In the genomic region with DNA sequence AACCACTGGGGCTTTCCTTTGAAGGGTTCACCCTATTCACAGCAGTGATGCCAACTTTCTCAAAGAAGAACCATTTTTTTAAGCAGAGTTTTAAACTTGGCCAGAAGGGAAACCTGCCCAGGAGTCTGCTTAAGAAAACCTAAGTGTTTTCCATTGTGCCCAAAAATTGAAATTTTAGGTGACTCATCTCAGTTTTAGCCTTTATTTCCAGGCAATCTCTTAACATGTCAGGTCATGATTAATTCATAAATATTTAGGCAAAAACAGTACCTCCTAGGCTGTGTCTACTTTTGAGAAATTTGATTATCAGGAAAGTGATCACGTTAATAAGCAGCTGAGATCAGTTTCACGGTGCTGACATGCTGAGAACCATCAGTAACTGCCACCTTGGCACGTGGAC, we compare ENCODE assay signal across 19 cellular contexts.
A peak's percentile ranks its signal among the peaks of the same experiment; 100 is the strongest.
DNase-seq lines count a peak whose midpoint lies in the region; ATAC-seq, FAIRE-seq and TF ChIP-seq lines count a peak whose summit lies in the region.
"Had no signal": no experiment of that assay in that cellular context is flagged by ENCODE, and none has a peak within 500 bp of the region (broad histone marks: within the 10 kb centered on the region; RNA-seq: fewer than 3 reads in every experiment).

No MANE protein-coding gene starts in this region.

- peaks cover 11% of the 10 kb centered on the region for H3K9me1 ChIP-seq in IMR-90 (ENCODE audit: insufficient read depth, low read length)

- WGBS in IMR-90 (ENCODE audit: extremely low coverage in 2 of 2, insufficient read length in 1 of 2), 2 experiments, result 80% methylated on average over 1 of the region's 3 CpGs; no CpG with 5 or more reads in 1 of the 2 experiments
- 89% methylated on average over 3 of the region's 3 CpGs for WGBS in pancreas, 2 donors

- no peak overlapping the region for H2AK9ac ChIP-seq in IMR-90 (replicated peaks; ENCODE audit: low read depth, low read length, poor library complexity)

- H2AFZ ChIP-seq in IMR-90 (replicated peaks; ENCODE audit: low read length, poor library complexity) (no peak overlapping the region), PC-3 (ENCODE audit: low read length) (no peak overlapping the region)

- peaks cover 5% of the 10 kb centered on the region for H3K36me3 ChIP-seq in IMR-90 (ENCODE audit: control insufficient read depth, insufficient read depth, low read length)
- H3K36me3 ChIP-seq in PC-3 (ENCODE audit: low read depth, low read length), result peaks cover 16% of the 10 kb centered on the region; the same call in 1 of the 2 replicates
- peaks cover 0 to under 1% (median 0%) of the 10 kb centered on the region in 3 donors for H3K36me3 ChIP-seq in pancreas

- no peak overlapping the region for H4K91ac ChIP-seq in IMR-90 (ENCODE audit: insufficient read depth, low read depth, low read length)

- dilution Hi-C loops in IMR-90 (cut with HindIII; ENCODE audit: low sequenced_read_pairs, unreplicated experiment), result no loop called here

- H3K4me3 ChIP-seq in IMR-90 (ENCODE audit: insufficient read depth, low read depth, low read length) (no peak overlapping the region), PC-3 (ENCODE audit: low read length) (no peak overlapping the region), pancreas (no peak overlapping the region)

- H2BK120ac ChIP-seq in IMR-90 (ENCODE audit: low read depth, low read length), result no peak overlapping the region

- H3K4me2 ChIP-seq in IMR-90 (ENCODE audit: low read depth, low read length) (no peak overlapping the region), PC-3 (ENCODE audit: low read length) (0 out of 2 replicates have a peak overlapping the region, but pooled peaks have one; percentile 16)

- H3K23ac ChIP-seq in IMR-90 (ENCODE audit: low read depth, low read length), result no peak overlapping the region

- peaks cover 22% of the 10 kb centered on the region for H3K79me2 ChIP-seq in PC-3 (ENCODE audit: low read length)

- H2BK20ac ChIP-seq in IMR-90 (ENCODE audit: low read depth, low read length), result no peak overlapping the region

- peaks cover 18 to 30% of the 10 kb centered on the region in 2 experiments for H3K79me1 ChIP-seq in IMR-90 (ENCODE audit: low read depth in 1 of 2, low read length in 2 of 2)

- H3K9me2 ChIP-seq in PC-3 (replicated peaks; ENCODE audit: low read length), result no peaks in the 10 kb centered on the region

- H4K8ac ChIP-seq in IMR-90 (ENCODE audit: low read depth in 2 of 2, low read length in 2 of 2), result no peak overlapping the region

- H3F3A ChIP-seq in PC-3 (ENCODE audit: low read length, unreplicated experiment), result peaks cover 9% of the 10 kb centered on the region

- H3K27ac ChIP-seq in IMR-90 (ENCODE audit: insufficient read depth, low read length), result no peak overlapping the region
- peak overlapping the region; percentile 83 for H3K27ac ChIP-seq in PC-3 (ENCODE audit: low read length)
- peak overlapping the region; percentile 56 for H3K27ac ChIP-seq in epithelial cell of prostate
- H3K27ac ChIP-seq in pancreas, result no peak overlapping the region

- peaks cover 14% of the 10 kb centered on the region for H3K36me3 Mint-ChIP-seq in progenitor cell of endocrine pancreas (ENCODE audit: insufficient read depth)

- no peak for TF ChIP-seq POLR2A in IMR-90 (IDR thresholded peaks at IDR 0.05; ENCODE audit: low read depth, low read length)

- no peaks in the 10 kb centered on the region for H3K27me3 ChIP-seq in IMR-90 (ENCODE audit: control insufficient read depth, insufficient read depth, low read length)
- no peaks in the 10 kb centered on the region for H3K27me3 ChIP-seq in PC-3 (ENCODE audit: low read length)
- no peaks in the 10 kb centered on the region for H3K27me3 ChIP-seq in pancreas

- H3K9me3 ChIP-seq in IMR-90 (ENCODE audit: control insufficient read depth, insufficient read depth, low read length) (no peaks in the 10 kb centered on the region), PC-3 (ENCODE audit: low read length) (no peaks in the 10 kb centered on the region), pancreas (no peaks in the 10 kb centered on the region)

- H4K5ac ChIP-seq in IMR-90 (ENCODE audit: low read depth, low read length), result no peak overlapping the region

- H3K14ac ChIP-seq in IMR-90 (replicated peaks; ENCODE audit: low read depth, low read length), result no peak overlapping the region

- BruUV-seq in IMR-90 (replicated peaks; lab: Mats Ljungman, UMichigan), result no TSS peak
- no TSS peak for BruUV-seq in PC-3 (replicated peaks; lab: Mats Ljungman, UMichigan)

- H3K9ac ChIP-seq in IMR-90 (ENCODE audit: low read depth, low read length) (no peak overlapping the region), PC-3 (ENCODE audit: low read length) (no peak overlapping the region)

- H3K27me3 Mint-ChIP-seq in progenitor cell of endocrine pancreas, result no peaks in the 10 kb centered on the region

- no peak overlapping the region for H2BK15ac ChIP-seq in IMR-90 (ENCODE audit: low read depth, low read length)

- no peak overlapping the region for H2BK5ac ChIP-seq in IMR-90 (ENCODE audit: low read depth, low read length, poor library complexity, severe bottlenecking)

- no peaks in the 10 kb centered on the region for H4K20me1 ChIP-seq in IMR-90 (ENCODE audit: insufficient read depth, low read length)
- no peaks in the 10 kb centered on the region for H4K20me1 ChIP-seq in PC-3 (ENCODE audit: low read length)

- H3K56ac ChIP-seq in IMR-90 (ENCODE audit: extremely low read depth, insufficient read depth, low read length), result no peak overlapping the region

- H3K4me1 ChIP-seq in IMR-90 (ENCODE audit: control insufficient read depth, insufficient read depth, low read length) (peaks cover 5% of the 10 kb centered on the region; the same call in 1 of the 2 replicates), PC-3 (ENCODE audit: insufficient read depth, low read length) (peaks cover 56% of the 10 kb centered on the region), pancreas (peaks cover 0 to 4% (median 0%) of the 10 kb centered on the region in 3 donors)

- H2AK5ac ChIP-seq in IMR-90 (ENCODE audit: low read depth, low read length), result no peak overlapping the region

- intact Hi-C loops in IMR-90 (cut with micrococcal nuclease) (no loop called here), PC-3 (cut with micrococcal nuclease) (loop anchor here (10.0 kb wide), 1 partner anchor 503 kb away; no protein-coding TSS in a partner anchor), pancreas (cut with DNase I) (no loop called here)

- no peaks in the 10 kb centered on the region for H3K9me3 Mint-ChIP-seq in progenitor cell of endocrine pancreas (ENCODE audit: low read depth)

- no peak overlapping the region for H3K4me3 Mint-ChIP-seq in progenitor cell of endocrine pancreas (ENCODE audit: low read depth)

- no peak for TF ChIP-seq RAD21 in IMR-90 (IDR thresholded peaks at IDR 0.05; ENCODE audit: low read length)

- no peak for TF ChIP-seq CTCF in IMR-90 (conservative IDR thresholded peaks at IDR 0.05; ENCODE audit: low read depth, low read length)
- TF ChIP-seq CTCF in PC-3 (conservative IDR thresholded peaks at IDR 0.05; ENCODE audit: low read depth, low read length), result no peak
- TF ChIP-seq CTCF in progenitor cell of endocrine pancreas (IDR thresholded peaks at IDR 0.05; ENCODE audit: unreplicated experiment), result no peak
- TF ChIP-seq CTCF in pancreas (IDR thresholded peaks at IDR 0.05), result no peak

- CTCF ChIA-PET in IMR-90 (lab: Yijun Ruan, JAX) (no interaction called here), PC-3 (lab: Charles Lee) (no interaction called here)

- peak overlapping the region; percentile 24 for H3K27ac Mint-ChIP-seq in progenitor cell of endocrine pancreas

- no peak for FAIRE-seq in pancreas (lab: Jason Lieb, UNC)
- FAIRE-seq: D721Med had no signal

- in situ Hi-C loops in IMR-90 (cut with MboI; ENCODE audit: low sequenced_read_pairs), result no loop called here

- no peak for ATAC-seq in IMR-90 (ENCODE audit: low read depth)
- ATAC-seq in PC-3, result no peak
- ATAC-seq in pancreas, result no peak
- no peak for ATAC-seq in HG03097 (IDR thresholded peaks at IDR 0.05; ENCODE audit: low FRiP score, unreplicated experiment)

- 0 out of 2 replicates have a peak overlapping the region, but pooled peaks have one; percentile 30 for H3K4ac ChIP-seq in IMR-90 (ENCODE audit: low read depth, low read length)

- POLR2A ChIA-PET in IMR-90 (lab: Charles Lee; ENCODE audit: unreplicated experiment) (no interaction called here), PC-3 (lab: Charles Lee; ENCODE audit: unreplicated experiment) (no interaction called here)

- H3K18ac ChIP-seq in IMR-90 (ENCODE audit: low read depth, low read length), result no peak overlapping the region

- DNase-seq in IMR-90 (no peak), PC-3 (no peak), epithelial cell of prostate (ENCODE audit: low read depth, low spot score) (no peak), progenitor cell of endocrine pancreas (ENCODE audit: low spot score, unreplicated experiment) (no peak), pons (ENCODE audit: low spot score) (no peak), pancreas (no peak)
- DNase-seq: ACHN, C1 segment of cervical spinal cord, DMS79 treated with DMSO at 0.1 percent for 48 hours, H7, Kasumi-1, NCI-H1092 treated with DMSO at 0.1 percent for 48 hours, NCI-H146, NCI-H2171 treated with DMSO at 0.1 percent for 48 hours, NCI-H446 treated with DMSO at 0.1 percent for 48 hours, NCI-H774, SIG-M5 had no signal

- H3K4me1 Mint-ChIP-seq in progenitor cell of endocrine pancreas (ENCODE audit: low read depth), result peaks cover 30% of the 10 kb centered on the region

TF ChIP-seq in IMR-90, 13 proteins besides CTCF, POLR2A, EP300 and RAD21:
- no peak for TF ChIP-seq MAZ (IDR thresholded peaks at IDR 0.05; ENCODE audit: borderline replicate concordance, low read depth, low read length)
- TF ChIP-seq, protein P1, sequence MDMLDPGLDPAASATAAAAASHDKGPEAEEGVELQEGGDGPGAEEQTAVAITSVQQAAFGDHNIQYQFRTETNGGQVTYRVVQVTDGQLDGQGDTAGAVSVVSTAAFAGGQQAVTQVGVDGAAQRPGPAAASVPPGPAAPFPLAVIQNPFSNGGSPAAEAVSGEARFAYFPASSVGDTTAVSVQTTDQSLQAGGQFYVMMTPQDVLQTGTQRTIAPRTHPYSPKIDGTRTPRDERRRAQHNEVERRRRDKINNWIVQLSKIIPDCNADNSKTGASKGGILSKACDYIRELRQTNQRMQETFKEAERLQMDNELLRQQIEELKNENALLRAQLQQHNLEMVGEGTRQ (IDR thresholded peaks at IDR 0.05; ENCODE audit: low read depth, low read length), result no peak
- TF ChIP-seq MXI1 (IDR thresholded peaks at IDR 0.05; ENCODE audit: borderline replicate concordance, low read depth, low read length), result no peak
- no peak for TF ChIP-seq BHLHE40 (IDR thresholded peaks at IDR 0.05; ENCODE audit: low read depth, low read length)
- no peak for TF ChIP-seq CHD1 (IDR thresholded peaks at IDR 0.05; ENCODE audit: low read depth, low read length)

Comparison
In these comparisons a context has a peak if more than half of its experiments do, and no peak if none do; other contexts are left out.
1. H3K27ac ChIP-seq: peak in PC-3 (single experiment) and epithelial cell of prostate (single experiment); none in IMR-90 (single experiment) and pancreas (0 of 4).